Comparison of ENCODE assay signal across 17 cellular contexts in genomic region chr13:99123101-99124045, GRCh38.
DNase-seq lines count a peak whose midpoint lies in the region; ATAC-seq and TF ChIP-seq lines count a peak whose summit lies in the region.
"Had no signal": no experiment of that assay in that cellular context is flagged by ENCODE, and none has a peak within 500 bp of the region (broad histone marks: within the 10 kb centered on the region; RNA-seq: fewer than 3 reads in every experiment).

No MANE protein-coding gene starts in this region.

- H3K9ac ChIP-seq in adipocyte (ENCODE audit: low read length): no peak overlapping the region

- DNase-seq in AG10803 (ENCODE audit: low read depth): peak; percentile 70
- peak; percentile 9 for DNase-seq in HS-27A (ENCODE audit: low read depth)
- peak; percentile 25 for DNase-seq in adipocyte (ENCODE audit: low read depth)
- peak; percentile 35 for DNase-seq in hepatic stellate cell (ENCODE audit: low spot score)
- DNase-seq in NCI-H1417 treated with DMSO at 0.1 percent for 48 hours (lab: John Stamatoyannopoulos, UW): no peak
- no peak for DNase-seq in HK-2 (ENCODE audit: unreplicated experiment)
- DNase-seq in iPS-NIHi11 (ENCODE audit: low spot score): no peak
- DNase-seq: activated CD4-positive, alpha-beta T cell treated with anti-CD3 and anti-CD28 coated beads for 1 hour; activated T-cell treated with anti-CD3 and anti-CD28 coated beads, Interleukin-2, amount 50 U/mL, for 1 hour; aorta; C1 segment of cervical spinal cord; hypothalamus; Karpas-422; NCI-H2029; NK-92 treated with Interleukin-12 subunit alpha and Interleukin-12 subunit beta, amount 100 ng/mL, for 24 hours; stimulated activated CD4-positive, alpha-beta T cell treated with anti-CD3 and anti-CD28 coated beads, Interleukin-1b, Interleukin-23, amount 100 ng/mL, for 48 hours had no signal

- peaks cover 4% of the 10 kb centered on the region for H3K27me3 ChIP-seq in adipocyte (replicated peaks; ENCODE audit: control insufficient read depth, insufficient read depth, low read length)

- no peak for TF ChIP-seq CTCF in AG10803 (conservative IDR thresholded peaks at IDR 0.05; ENCODE audit: low read length)

- H3K36me3 ChIP-seq in adipocyte (ENCODE audit: control insufficient read depth, insufficient read depth, low read length, severe bottlenecking): no peaks in the 10 kb centered on the region

- H3K4me3 ChIP-seq in AG10803 (ENCODE audit: low read length) (no peak overlapping the region), adipocyte (ENCODE audit: low read length) (no peak overlapping the region)

- ATAC-seq in HG02610 (IDR thresholded peaks at IDR 0.05; ENCODE audit: unreplicated experiment): no peak

- H3K4me1 ChIP-seq in adipocyte (ENCODE audit: control insufficient read depth, insufficient read depth, low read length): peaks cover 14% of the 10 kb centered on the region

- no peaks in the 10 kb centered on the region for H3K9me3 ChIP-seq in adipocyte (ENCODE audit: control insufficient read depth, low read length)

Comparison
In these comparisons a context has a peak if more than half of its experiments do, and no peak if none do; other contexts are left out.
1. DNase-seq: peak in AG10803 (single experiment), HS-27A (single experiment), adipocyte (single experiment) and hepatic stellate cell (single experiment); none in NCI-H1417 treated with DMSO at 0.1 percent for 48 hours (single experiment), HK-2 (single experiment) and iPS-NIHi11 (single experiment).